Comparison of ENCODE assay signal across 8 cellular contexts in genomic region chr2:71129114-71129890, GRCh38. TPM values are rescaled to one million over a fixed set of nuclear protein-coding genes. Genes with fewer than 3 reads are reported as not detected.
DNase-seq lines count a peak whose midpoint lies in the region; ATAC-seq lines count a peak whose summit lies in the region.

No MANE protein-coding gene starts in this region.

- no peaks in the 10 kb centered on the region for H3K9me3 ChIP-seq in CD8-positive, alpha-beta memory T cell (ENCODE audit: low read length)
- no peaks in the 10 kb centered on the region for H3K9me3 ChIP-seq in muscle layer of duodenum (ENCODE audit: control insufficient read depth in 1 of 2, low read length in 2 of 2)

- peak overlapping the region; percentile 99 for H3K4me3 ChIP-seq in CD8-positive, alpha-beta memory T cell (ENCODE audit: low read length)
- peak overlapping the region; percentile 96 to 98 for H3K4me3 ChIP-seq in muscle layer of duodenum (ENCODE audit: low read depth in 1 of 2, low read length in 2 of 2)

- H3K27me3 Mint-ChIP-seq in CD8-positive, alpha-beta memory T cell: no peaks in the 10 kb centered on the region

- peaks cover 0 to 17% (median 2%) of the 10 kb centered on the region in 3 donors for H3K36me3 Mint-ChIP-seq in CD8-positive, alpha-beta memory T cell

- no peak for DNase-seq in CD8-positive, alpha-beta memory T cell
- peak; percentile 13 for DNase-seq in cerebellar cortex (ENCODE audit: low spot score)
- DNase-seq in SHP77 (lab: John Stamatoyannopoulos, UW): no peak

- peak; percentile 4 for ATAC-seq in HG03280 (IDR thresholded peaks at IDR 0.05; ENCODE audit: unreplicated experiment)
- no peak for ATAC-seq in GM21381 (IDR thresholded peaks at IDR 0.05; ENCODE audit: unreplicated experiment)
- ATAC-seq in HG03097 (IDR thresholded peaks at IDR 0.05; ENCODE audit: low FRiP score, unreplicated experiment): no peak
- ATAC-seq in HG02840 (IDR thresholded peaks at IDR 0.05; ENCODE audit: low FRiP score, unreplicated experiment): no peak

- no peak overlapping the region for H3K4me3 Mint-ChIP-seq in CD8-positive, alpha-beta memory T cell

- POLR2A ChIA-PET in CD8-positive, alpha-beta memory T cell (lab: Charles Lee): interaction anchor here (0.7 to 2.3 kb wide), 4 partner anchors 57 to 203 kb away, joined by 4 to 11 read pairs (median 8); partner anchors contain the start of genes NAGK, PAIP2B and ZNF638

- H3K27ac Mint-ChIP-seq in CD8-positive, alpha-beta memory T cell: peak overlapping the region in 1 of 8 donors; percentile 99

- H3K9me3 Mint-ChIP-seq in CD8-positive, alpha-beta memory T cell: no peaks in the 10 kb centered on the region

- peaks cover 25% of the 10 kb centered on the region for H3K4me1 ChIP-seq in CD8-positive, alpha-beta memory T cell (ENCODE audit: insufficient read depth, low read length)
- H3K4me1 ChIP-seq in muscle layer of duodenum (ENCODE audit: control insufficient read depth in 1 of 2, insufficient read depth in 2 of 2, low read length in 2 of 2): peaks cover 0 to 41% of the 10 kb centered on the region in 2 donors

- peaks cover 4% of the 10 kb centered on the region for H3K36me3 ChIP-seq in CD8-positive, alpha-beta memory T cell (ENCODE audit: insufficient read depth, low read length)
- peaks cover 0 to 9% of the 10 kb centered on the region in 2 donors for H3K36me3 ChIP-seq in muscle layer of duodenum (ENCODE audit: control insufficient read depth in 1 of 2, insufficient read depth in 2 of 2, low read length in 2 of 2)

- H3K27me3 ChIP-seq in CD8-positive, alpha-beta memory T cell (ENCODE audit: insufficient read depth, low read length, poor library complexity, severe bottlenecking): no peaks in the 10 kb centered on the region
- H3K27me3 ChIP-seq in muscle layer of duodenum (ENCODE audit: low read depth, low read length): no peaks in the 10 kb centered on the region

- CTCF ChIA-PET in CD8-positive, alpha-beta memory T cell (lab: Charles Lee): interaction anchor here (1.6 to 1.7 kb wide), 2 partner anchors 29 to 106 kb away, joined by 3 to 4 read pairs; no protein-coding TSS in a partner anchor

- peak overlapping the region; percentile 92 for H3K27ac ChIP-seq in CD8-positive, alpha-beta memory T cell (ENCODE audit: low read depth, low read length)
- peak overlapping the region; percentile 96 for H3K27ac ChIP-seq in muscle layer of duodenum (ENCODE audit: low read length)

- peaks cover 20 to 29% (median 29%) of the 10 kb centered on the region in 3 donors for H3K4me1 Mint-ChIP-seq in CD8-positive, alpha-beta memory T cell

RNA-seq across cellular contexts. Expression of gene MCEE, which starts 0.7 kb away (rescaled TPM):
- total RNA-seq in CD8-positive, alpha-beta memory T cell: 10 to 100 TPM; 12.3 to 13.5 TPM
- 21.8 TPM for polyA plus RNA-seq in CD8-positive, alpha-beta memory T cell

RNA-seq across cellular contexts. Expression of gene MPHOSPH10, which starts 1.1 kb away (rescaled TPM):
- total RNA-seq in CD8-positive, alpha-beta memory T cell: 10 to 100 TPM; 57.8 to 65.4 TPM
- 30.6 TPM for polyA plus RNA-seq in CD8-positive, alpha-beta memory T cell
